ENCODE assay signal across 2 cellular contexts in genomic region chr14:74349757-74350156, GRCh38.
TF ChIP-seq lines count a peak whose summit lies in the region.

No MANE protein-coding gene starts in this region.

TF ChIP-seq in GM23338, 12 proteins besides CTCF, POLR2A, EP300 and RAD21 (continued from another document):
- no peak for TF ChIP-seq ZNF462 (CRISPR knock-in tag; IDR thresholded peaks at IDR 0.05)
- no peak for TF ChIP-seq REST (IDR thresholded peaks at IDR 0.05; ENCODE audit: unreplicated experiment)
- TF ChIP-seq EZH2 (IDR thresholded peaks at IDR 0.05; ENCODE audit: low read depth, unreplicated experiment) = no peak
- TF ChIP-seq ETS1 (IDR thresholded peaks at IDR 0.05) = no peak
- no peak for TF ChIP-seq EZH2phosphoT487 (IDR thresholded peaks at IDR 0.05; ENCODE audit: unreplicated experiment)

TF ChIP-seq in WTC11, 78 proteins besides CTCF, POLR2A, EP300 and RAD21 (continued from another document):
- TF ChIP-seq AFF4 (CRISPR knock-in tag; IDR thresholded peaks at IDR 0.05; ENCODE audit: borderline replicate concordance) = 0 out of 2 replicates have a peak, but pooled peaks have one; percentile 24
- no peak for TF ChIP-seq ZSCAN18 (CRISPR knock-in tag; IDR thresholded peaks at IDR 0.05)
